2 cellular contexts compared by ENCODE assay signal in the genomic region with DNA sequence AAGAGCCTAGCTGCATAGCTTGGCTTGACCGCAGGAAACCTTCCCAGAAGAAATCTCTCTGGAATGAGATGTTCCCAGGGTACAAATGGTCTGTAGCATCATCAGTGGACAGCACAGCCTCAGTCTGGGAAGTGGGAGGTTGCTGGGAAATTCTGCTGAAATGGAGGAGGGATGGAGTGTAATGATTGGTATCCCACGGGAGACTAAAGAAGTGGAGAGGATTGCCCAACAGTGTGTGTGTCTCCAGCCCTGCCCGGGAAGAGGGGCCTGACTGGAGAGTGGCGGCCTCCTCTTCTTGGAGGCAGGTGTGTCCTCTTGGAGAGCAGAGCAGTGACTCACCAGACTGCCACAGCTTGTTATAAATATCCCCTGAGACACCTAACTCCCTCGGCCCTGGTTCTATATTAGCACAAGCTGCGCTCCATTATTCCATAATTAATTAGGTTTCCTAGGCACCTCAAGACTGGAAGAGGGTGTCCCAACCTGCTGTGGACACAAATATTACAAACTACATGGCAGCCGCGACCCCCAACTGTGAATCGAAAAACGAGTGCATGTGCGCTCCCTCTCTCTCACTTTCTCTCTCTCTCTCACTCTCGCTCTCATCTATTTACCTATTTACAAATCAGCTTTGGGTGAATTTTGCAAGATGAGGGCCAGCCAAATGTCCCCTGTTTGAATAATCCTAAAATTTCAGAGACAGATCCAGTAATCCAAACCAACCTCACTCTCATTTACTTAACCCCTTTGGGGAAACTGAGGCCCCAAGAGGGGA.
A peak's percentile ranks its signal among the peaks of the same experiment; 100 is the strongest.
TF ChIP-seq lines count a peak whose summit lies in the region.

No MANE protein-coding gene starts in this region.

TF ChIP-seq in liver, 16 proteins besides CTCF, POLR2A, EP300 and RAD21:
- TF ChIP-seq, protein P1, sequence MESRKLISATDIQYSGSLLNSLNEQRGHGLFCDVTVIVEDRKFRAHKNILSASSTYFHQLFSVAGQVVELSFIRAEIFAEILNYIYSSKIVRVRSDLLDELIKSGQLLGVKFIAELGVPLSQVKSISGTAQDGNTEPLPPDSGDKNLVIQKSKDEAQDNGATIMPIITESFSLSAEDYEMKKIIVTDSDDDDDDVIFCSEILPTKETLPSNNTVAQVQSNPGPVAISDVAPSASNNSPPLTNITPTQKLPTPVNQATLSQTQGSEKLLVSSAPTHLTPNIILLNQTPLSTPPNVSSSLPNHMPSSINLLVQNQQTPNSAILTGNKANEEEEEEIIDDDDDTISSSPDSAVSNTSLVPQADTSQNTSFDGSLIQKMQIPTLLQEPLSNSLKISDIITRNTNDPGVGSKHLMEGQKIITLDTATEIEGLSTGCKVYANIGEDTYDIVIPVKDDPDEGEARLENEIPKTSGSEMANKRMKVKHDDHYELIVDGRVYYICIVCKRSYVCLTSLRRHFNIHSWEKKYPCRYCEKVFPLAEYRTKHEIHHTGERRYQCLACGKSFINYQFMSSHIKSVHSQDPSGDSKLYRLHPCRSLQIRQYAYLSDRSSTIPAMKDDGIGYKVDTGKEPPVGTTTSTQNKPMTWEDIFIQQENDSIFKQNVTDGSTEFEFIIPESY (IDR thresholded peaks at IDR 0.05): peak; percentile 30
- TF ChIP-seq TAF1 (conservative IDR thresholded peaks at IDR 0.05): no peak
- TF ChIP-seq, protein P2, sequence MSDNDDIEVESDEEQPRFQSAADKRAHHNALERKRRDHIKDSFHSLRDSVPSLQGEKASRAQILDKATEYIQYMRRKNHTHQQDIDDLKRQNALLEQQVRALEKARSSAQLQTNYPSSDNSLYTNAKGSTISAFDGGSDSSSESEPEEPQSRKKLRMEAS (IDR thresholded peaks at IDR 0.05): peak; percentile 81
- TF ChIP-seq RXRA (IDR thresholded peaks at IDR 0.05): peak in 1 of 2 donors; percentile 46
- TF ChIP-seq EGR1 (IDR thresholded peaks at IDR 0.05; ENCODE audit: low read depth in 2 of 2): no peak
- peak; percentile 70 for TF ChIP-seq YY1 (IDR thresholded peaks at IDR 0.05)
- TF ChIP-seq, protein P3, sequence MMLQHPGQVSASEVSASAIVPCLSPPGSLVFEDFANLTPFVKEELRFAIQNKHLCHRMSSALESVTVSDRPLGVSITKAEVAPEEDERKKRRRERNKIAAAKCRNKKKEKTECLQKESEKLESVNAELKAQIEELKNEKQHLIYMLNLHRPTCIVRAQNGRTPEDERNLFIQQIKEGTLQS (IDR thresholded peaks at IDR 0.05): peak; percentile 21
- peak; percentile 77 for TF ChIP-seq FOXA2 (IDR thresholded peaks at IDR 0.05)
- peak in 1 of 2 donors; percentile 1 for TF ChIP-seq JUND (IDR thresholded peaks at IDR 0.05)
- TF ChIP-seq HNF4G (IDR thresholded peaks at IDR 0.05): no peak
- TF ChIP-seq FOXA1 (IDR thresholded peaks at IDR 0.05): peak; percentile 38
- no peak for TF ChIP-seq NR2F2 (IDR thresholded peaks at IDR 0.05)
- TF ChIP-seq, protein P4, sequence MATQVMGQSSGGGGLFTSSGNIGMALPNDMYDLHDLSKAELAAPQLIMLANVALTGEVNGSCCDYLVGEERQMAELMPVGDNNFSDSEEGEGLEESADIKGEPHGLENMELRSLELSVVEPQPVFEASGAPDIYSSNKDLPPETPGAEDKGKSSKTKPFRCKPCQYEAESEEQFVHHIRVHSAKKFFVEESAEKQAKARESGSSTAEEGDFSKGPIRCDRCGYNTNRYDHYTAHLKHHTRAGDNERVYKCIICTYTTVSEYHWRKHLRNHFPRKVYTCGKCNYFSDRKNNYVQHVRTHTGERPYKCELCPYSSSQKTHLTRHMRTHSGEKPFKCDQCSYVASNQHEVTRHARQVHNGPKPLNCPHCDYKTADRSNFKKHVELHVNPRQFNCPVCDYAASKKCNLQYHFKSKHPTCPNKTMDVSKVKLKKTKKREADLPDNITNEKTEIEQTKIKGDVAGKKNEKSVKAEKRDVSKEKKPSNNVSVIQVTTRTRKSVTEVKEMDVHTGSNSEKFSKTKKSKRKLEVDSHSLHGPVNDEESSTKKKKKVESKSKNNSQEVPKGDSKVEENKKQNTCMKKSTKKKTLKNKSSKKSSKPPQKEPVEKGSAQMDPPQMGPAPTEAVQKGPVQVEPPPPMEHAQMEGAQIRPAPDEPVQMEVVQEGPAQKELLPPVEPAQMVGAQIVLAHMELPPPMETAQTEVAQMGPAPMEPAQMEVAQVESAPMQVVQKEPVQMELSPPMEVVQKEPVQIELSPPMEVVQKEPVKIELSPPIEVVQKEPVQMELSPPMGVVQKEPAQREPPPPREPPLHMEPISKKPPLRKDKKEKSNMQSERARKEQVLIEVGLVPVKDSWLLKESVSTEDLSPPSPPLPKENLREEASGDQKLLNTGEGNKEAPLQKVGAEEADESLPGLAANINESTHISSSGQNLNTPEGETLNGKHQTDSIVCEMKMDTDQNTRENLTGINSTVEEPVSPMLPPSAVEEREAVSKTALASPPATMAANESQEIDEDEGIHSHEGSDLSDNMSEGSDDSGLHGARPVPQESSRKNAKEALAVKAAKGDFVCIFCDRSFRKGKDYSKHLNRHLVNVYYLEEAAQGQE (IDR thresholded peaks at IDR 0.05): no peak
- peak; percentile 43 for TF ChIP-seq SP1 (IDR thresholded peaks at IDR 0.05)
- peak in 1 of 2 donors; percentile 25 for TF ChIP-seq GABPA (IDR thresholded peaks at IDR 0.05 in 1 of 2, conservative IDR thresholded peaks at IDR 0.05 in 1 of 2)
- peak; percentile 55 to 59 for TF ChIP-seq HNF4A (conservative IDR thresholded peaks at IDR 0.05)
TF ChIP-seq in liver: peak in this region for 11.

TF ChIP-seq in HepG2, 621 proteins besides CTCF, POLR2A, EP300 and RAD21:
- TF ChIP-seq, protein P5, sequence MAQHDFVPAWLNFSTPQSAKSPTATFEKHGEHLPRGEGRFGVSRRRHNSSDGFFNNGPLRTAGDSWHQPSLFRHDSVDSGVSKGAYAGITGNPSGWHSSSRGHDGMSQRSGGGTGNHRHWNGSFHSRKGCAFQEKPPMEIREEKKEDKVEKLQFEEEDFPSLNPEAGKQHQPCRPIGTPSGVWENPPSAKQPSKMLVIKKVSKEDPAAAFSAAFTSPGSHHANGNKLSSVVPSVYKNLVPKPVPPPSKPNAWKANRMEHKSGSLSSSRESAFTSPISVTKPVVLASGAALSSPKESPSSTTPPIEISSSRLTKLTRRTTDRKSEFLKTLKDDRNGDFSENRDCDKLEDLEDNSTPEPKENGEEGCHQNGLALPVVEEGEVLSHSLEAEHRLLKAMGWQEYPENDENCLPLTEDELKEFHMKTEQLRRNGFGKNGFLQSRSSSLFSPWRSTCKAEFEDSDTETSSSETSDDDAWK (CRISPR knock-in tag; IDR thresholded peaks at IDR 0.05): no peak
- no peak for TF ChIP-seq MTF2 (CRISPR knock-in tag; IDR thresholded peaks at IDR 0.05; ENCODE audit: borderline replicate concordance)
